Comparison of ENCODE assay signal across 8 cellular contexts in genomic region chr5:73564644-73565165, GRCh38. TPM values are rescaled to one million over a fixed set of nuclear protein-coding genes. Genes with fewer than 3 reads are reported as not detected.
DNase-seq lines count a peak whose midpoint lies in the region; ATAC-seq and TF ChIP-seq lines count a peak whose summit lies in the region.

No MANE protein-coding gene starts in this region.

- peak overlapping the region; percentile 66; the same call in 1 of the 2 replicates for H3K27ac ChIP-seq in ACC112 (ENCODE audit: low read depth, low read length)
- H3K27ac ChIP-seq in breast epithelium = peak overlapping the region; percentile 92 to 97
- H3K27ac ChIP-seq in right lobe of liver = peak overlapping the region; percentile 86 to 92 (median 91)
- peak overlapping the region; percentile 91 to 95 for H3K27ac ChIP-seq in tibial artery

- H2AFZ ChIP-seq in ACC112 (ENCODE audit: low read length, unreplicated experiment) = peak overlapping the region; percentile 85

- DNase-seq in NT2/D1 (ENCODE audit: low read depth, low spot score) (no peak), breast epithelium (ENCODE audit: low spot score in 2 of 2) (no peak), right lobe of liver (no peak), tibial artery (no peak), NCI-H128 (lab: John Stamatoyannopoulos, UW; ENCODE audit: unreplicated experiment) (no peak)
- DNase-seq in activated CD8-positive, alpha-beta memory T cell treated with anti-CD3 and anti-CD28 coated beads for 24 hours = no peak

- H3K36me3 ChIP-seq in ACC112 (ENCODE audit: insufficient read depth, low read length) (0 out of 2 replicates have a peak, but pooled peaks cover 6% of the 10 kb centered on the region), NT2/D1 (ENCODE audit: insufficient read depth, insufficient read length, low read length) (peaks cover 23% of the 10 kb centered on the region), breast epithelium (peaks cover 9% of the 10 kb centered on the region), right lobe of liver (peaks cover 0 to 25% (median 9%) of the 10 kb centered on the region in 4 donors), tibial artery (peaks cover 26 to 31% (median 28%) of the 10 kb centered on the region in 3 donors)

- peaks cover 54% of the 10 kb centered on the region for H3K79me2 ChIP-seq in ACC112 (ENCODE audit: control insufficient read depth, insufficient read depth, low read length, unreplicated experiment)

- TF ChIP-seq CTCF in breast epithelium (IDR thresholded peaks at IDR 0.05) = no peak
- no peak for TF ChIP-seq CTCF in right lobe of liver (IDR thresholded peaks at IDR 0.05)
- TF ChIP-seq CTCF in tibial artery (IDR thresholded peaks at IDR 0.05) = no peak

- H3K4me1 ChIP-seq in ACC112 (ENCODE audit: control insufficient read depth, insufficient read depth, low read length, unreplicated experiment) (peaks cover 22% of the 10 kb centered on the region), NT2/D1 (ENCODE audit: insufficient read depth, insufficient read length) (no peaks in the 10 kb centered on the region), breast epithelium (peaks cover 0 to 10% of the 10 kb centered on the region in 2 donors), right lobe of liver (peaks cover 0 to 25% (median 13%) of the 10 kb centered on the region in 4 donors), tibial artery (peaks cover 0 to 29% (median 17%) of the 10 kb centered on the region in 4 donors)

- TF ChIP-seq POLR2A in breast epithelium (IDR thresholded peaks at IDR 0.05) (no peak), right lobe of liver (IDR thresholded peaks at IDR 0.05) (no peak)

- no peaks in the 10 kb centered on the region for H3K9me3 ChIP-seq in NT2/D1 (ENCODE audit: insufficient read depth, low read length)
- no peaks in the 10 kb centered on the region for H3K9me3 ChIP-seq in breast epithelium
- no peaks in the 10 kb centered on the region for H3K9me3 ChIP-seq in right lobe of liver
- H3K9me3 ChIP-seq in tibial artery = no peaks in the 10 kb centered on the region

- intact Hi-C loops in breast epithelium (cut with DNase I; ENCODE audit: low total_unique reads) = no loop called here
- intact Hi-C loops in right lobe of liver (cut with DNase I) = no loop called here
- intact Hi-C loops in tibial artery (cut with DNase I; ENCODE audit: low total_unique reads) = loop anchor here (5.0 kb wide), 1 partner anchor 52 kb away; no protein-coding TSS in a partner anchor

- ATAC-seq in GM21447 (IDR thresholded peaks at IDR 0.05; ENCODE audit: unreplicated experiment) = peak; percentile 4
- ATAC-seq in right lobe of liver = peak in 3 of 4 donors; percentile 5 to 8 (median 6)

- under 1% methylated on average over 12 of the region's 12 CpGs for WGBS in right lobe of liver (ENCODE audit: insufficient coverage, low coverage, low lambda C conversion rate, missing lambda C conversion rate)

- H3K27me3 ChIP-seq in ACC112 (ENCODE audit: insufficient read depth, low read length) = no peaks in the 10 kb centered on the region
- H3K27me3 ChIP-seq in NT2/D1 (ENCODE audit: insufficient read depth, insufficient read length) = no peaks in the 10 kb centered on the region
- H3K27me3 ChIP-seq in breast epithelium = no peaks in the 10 kb centered on the region
- H3K27me3 ChIP-seq in right lobe of liver = no peaks in the 10 kb centered on the region
- H3K27me3 ChIP-seq in tibial artery = no peaks in the 10 kb centered on the region

- H3K4me3 ChIP-seq in ACC112 (ENCODE audit: low read depth, low read length) (peak overlapping the region; percentile 99), NT2/D1 (ENCODE audit: insufficient read length, low read depth) (peak overlapping the region; percentile 95), breast epithelium (peak overlapping the region; percentile 61 to 88 (median 72)), right lobe of liver (peak overlapping the region; percentile 74 to 91 (median 90)), tibial artery (peak overlapping the region; percentile 69 to 74)

- peak overlapping the region; percentile 84 for H3K9ac ChIP-seq in NT2/D1 (ENCODE audit: insufficient read length, low read depth)

RNA-seq across cellular contexts. Expression of gene ANKRA2, which starts 0.7 kb away (rescaled TPM):
- total RNA-seq in breast epithelium (10 to 100 TPM; 28.8 to 83.9 (median 44.2) TPM), right lobe of liver (10 to 100 TPM in 1 of 6 experiments, 1 to 10 TPM in 5; 7.4 to 12.2 (median 9.0) TPM)

RNA-seq across cellular contexts. Expression of gene UTP15, which starts 0.8 kb away (rescaled TPM):
- total RNA-seq in breast epithelium = 10 to 100 TPM; 38.7 to 61.6 (median 39.0) TPM
- total RNA-seq in right lobe of liver = 10 to 100 TPM in 3 of 6 experiments, 1 to 10 TPM in 3; 6.0 to 16.5 (median 10.6) TPM
